8 cellular contexts compared by ENCODE assay signal in genomic region chr4:85825937-85826678, GRCh38.
A peak's percentile ranks its signal among the peaks of the same experiment; 100 is the strongest.
DNase-seq lines count a peak whose midpoint lies in the region; ATAC-seq, FAIRE-seq and TF ChIP-seq lines count a peak whose summit lies in the region.

No MANE protein-coding gene starts in this region.

- TF ChIP-seq CTCF in CD4-positive, alpha-beta T cell (IDR thresholded peaks at IDR 0.05): no peak

- no peaks in the 10 kb centered on the region for H3K36me3 Mint-ChIP-seq in CD4-positive, alpha-beta T cell (ENCODE audit: low read depth)

- no peak for FAIRE-seq in GM12891 (lab: Jason Lieb, UNC)

- no peaks in the 10 kb centered on the region for H3K9me3 Mint-ChIP-seq in CD4-positive, alpha-beta T cell

- H3K4me1 Mint-ChIP-seq in CD4-positive, alpha-beta T cell (ENCODE audit: low read depth): no peaks in the 10 kb centered on the region

- no peaks in the 10 kb centered on the region for H3K27me3 ChIP-seq in CD4-positive, alpha-beta T cell (ENCODE audit: control insufficient read depth, insufficient read depth, low read length)

- no peaks in the 10 kb centered on the region for H3K9me3 ChIP-seq in CD4-positive, alpha-beta T cell (ENCODE audit: control insufficient read depth, low read length)

- no peak overlapping the region for H3K27ac Mint-ChIP-seq in CD4-positive, alpha-beta T cell

- no peak for TF ChIP-seq POLR2A in GM12891 (IDR thresholded peaks at IDR 0.05; ENCODE audit: low read depth, low read length)

- H3K4me3 Mint-ChIP-seq in CD4-positive, alpha-beta T cell: no peak overlapping the region

- no peaks in the 10 kb centered on the region for H3K27me3 Mint-ChIP-seq in CD4-positive, alpha-beta T cell

- peak; percentile 60 for ATAC-seq in GM21381 (IDR thresholded peaks at IDR 0.05; ENCODE audit: unreplicated experiment)
- ATAC-seq in CD4-positive, alpha-beta T cell (ENCODE audit: poor library complexity): no peak
- ATAC-seq in GM21528 (IDR thresholded peaks at IDR 0.05; ENCODE audit: low FRiP score, unreplicated experiment): no peak

- CTCF ChIA-PET in CD4-positive, alpha-beta T cell (lab: Charles Lee): no interaction called here

- POLR2A ChIA-PET in CD4-positive, alpha-beta T cell (lab: Charles Lee): no interaction called here

- no peak overlapping the region for H3K27ac ChIP-seq in CD4-positive, alpha-beta T cell (ENCODE audit: low read depth, low read length)

- DNase-seq in AG08396 (ENCODE audit: low spot score): peak; percentile 50
- peak; percentile 25 for DNase-seq in NCI-H1417 treated with DMSO at 0.1 percent for 48 hours (lab: John Stamatoyannopoulos, UW)
- peak; percentile 28 for DNase-seq in dedifferentiated amniotic fluid mesenchymal stem cell (ENCODE audit: extremely low spot score)
- peak; percentile 91 for DNase-seq in myocyte (ENCODE audit: low read depth)
- DNase-seq in CD4-positive, alpha-beta T cell: no peak
- DNase-seq in GM12891 (ENCODE audit: insufficient read length, low spot score): no peak

- intact Hi-C loops in CD4-positive, alpha-beta T cell (cut with DNase I, micrococcal nuclease): no loop called here

TF ChIP-seq in GM12891, 5 proteins besides CTCF, POLR2A, EP300 and RAD21:
- TF ChIP-seq PAX5 (IDR thresholded peaks at IDR 0.05; ENCODE audit: insufficient read depth, low read length, severe bottlenecking): no peak

Comparison
In these comparisons a context has a peak if more than half of its experiments do, and no peak if none do; other contexts are left out.
1. DNase-seq: peak in AG08396 (single experiment), NCI-H1417 treated with DMSO at 0.1 percent for 48 hours (single experiment), dedifferentiated amniotic fluid mesenchymal stem cell (single experiment) and myocyte (single experiment); none in CD4-positive, alpha-beta T cell (0 of 10) and GM12891 (single experiment).